In genomic region chr20:48823960-48824497, GRCh38 we compare ENCODE assay signal across 8 cellular contexts. TPM values are rescaled to one million over a fixed set of nuclear protein-coding genes. Genes with fewer than 3 reads are reported as not detected.
DNase-seq lines count a peak whose midpoint lies in the region; ATAC-seq, FAIRE-seq and TF ChIP-seq lines count a peak whose summit lies in the region.

No MANE protein-coding gene starts in this region.

- H3K4me3 Mint-ChIP-seq in dendritic cell treated with granulocyte-macrophage colony-stimulating factor and Interleukin-4, amounts not matched to agents 40 ng/mL and 50 ng/mL, for 4 days: peak overlapping the region; percentile 93

- no peak overlapping the region for H3K4me3 ChIP-seq in WERI-Rb-1 (ENCODE audit: low read depth, low read length)
- peak overlapping the region in 1 of 4 donors; percentile 61 for H3K4me3 ChIP-seq in sigmoid colon
- no peak overlapping the region for H3K4me3 ChIP-seq in pancreas

- ATAC-seq in GM21515 (IDR thresholded peaks at IDR 0.05; ENCODE audit: unreplicated experiment): no peak
- ATAC-seq in pancreas: no peak

- intact Hi-C loops in dendritic cell treated with granulocyte-macrophage colony-stimulating factor and Interleukin-4, amounts not matched to agents 40 ng/mL and 50 ng/mL, for 4 days (cut with micrococcal nuclease): loop anchor here (5.0 to 10.0 kb wide), 2 partner anchors 52 to 169 kb away; no protein-coding TSS in a partner anchor
- intact Hi-C loops in sigmoid colon (cut with DNase I): loop anchor here (10.0 kb wide), 2 partner anchors 81 to 99 kb away; no protein-coding TSS in a partner anchor
- intact Hi-C loops in pancreas (cut with DNase I): no loop called here

- TF ChIP-seq POLR2A in sigmoid colon (IDR thresholded peaks at IDR 0.05): no peak

- peaks cover 0 to 12% (median 5%) of the 10 kb centered on the region in 4 donors for H3K4me1 ChIP-seq in sigmoid colon
- no peaks in the 10 kb centered on the region for H3K4me1 ChIP-seq in pancreas

- H3K9me3 ChIP-seq in WERI-Rb-1 (ENCODE audit: severe bottlenecking) (no peaks in the 10 kb centered on the region), sigmoid colon (no peaks in the 10 kb centered on the region), pancreas (no peaks in the 10 kb centered on the region)

- WGBS in sigmoid colon, 2 donors: 41 to 63% methylated on average over 8 of the region's 8 CpGs
- 61 to 82% methylated on average over 8 of the region's 8 CpGs for WGBS in pancreas, 2 donors

- peaks cover 8% of the 10 kb centered on the region for H3K4me1 Mint-ChIP-seq in dendritic cell treated with granulocyte-macrophage colony-stimulating factor and Interleukin-4, amounts not matched to agents 40 ng/mL and 50 ng/mL, for 4 days (ENCODE audit: low read depth)

- peak; percentile 42 for DNase-seq in ACHN
- DNase-seq in H4 (ENCODE audit: low spot score): peak; percentile 37
- no peak for DNase-seq in WERI-Rb-1
- DNase-seq in sigmoid colon: no peak
- DNase-seq in NCI-H526 (lab: John Stamatoyannopoulos, UW): no peak
- DNase-seq in pancreas: no peak

- H3K27ac Mint-ChIP-seq in dendritic cell treated with granulocyte-macrophage colony-stimulating factor and Interleukin-4, amounts not matched to agents 40 ng/mL and 50 ng/mL, for 4 days: peak overlapping the region; percentile 91

- peak overlapping the region; percentile 74 for H3K27ac ChIP-seq in WERI-Rb-1
- H3K27ac ChIP-seq in sigmoid colon: peak overlapping the region in 3 of 4 donors; percentile 14 to 40 (median 19)
- peak overlapping the region in 1 of 4 donors; percentile 12 for H3K27ac ChIP-seq in pancreas

- no peaks in the 10 kb centered on the region for H3K9me3 Mint-ChIP-seq in dendritic cell treated with granulocyte-macrophage colony-stimulating factor and Interleukin-4, amounts not matched to agents 40 ng/mL and 50 ng/mL, for 4 days

- TF ChIP-seq EP300 in sigmoid colon (IDR thresholded peaks at IDR 0.05): no peak

- peaks cover 64% of the 10 kb centered on the region for H3K36me3 Mint-ChIP-seq in dendritic cell treated with granulocyte-macrophage colony-stimulating factor and Interleukin-4, amounts not matched to agents 40 ng/mL and 50 ng/mL, for 4 days (ENCODE audit: low read depth)

- H3K27me3 ChIP-seq in WERI-Rb-1 (ENCODE audit: insufficient read depth, low read depth, severe bottlenecking): no peaks in the 10 kb centered on the region
- peaks cover 0 to 37% (median 24%) of the 10 kb centered on the region in 3 donors for H3K27me3 ChIP-seq in sigmoid colon
- peaks cover 0 to 2% (median 0%) of the 10 kb centered on the region in 4 donors for H3K27me3 ChIP-seq in pancreas

- no peaks in the 10 kb centered on the region for H3K27me3 Mint-ChIP-seq in dendritic cell treated with granulocyte-macrophage colony-stimulating factor and Interleukin-4, amounts not matched to agents 40 ng/mL and 50 ng/mL, for 4 days

- no peak for FAIRE-seq in pancreas (lab: Jason Lieb, UNC)

- in situ Hi-C loops in ACHN (cut with HindIII; ENCODE audit: low pct_ligation_motif_present, low pct_unique_long_range_greater_than_20kb, low sequenced_read_pairs): no loop called here

- H3K36me3 ChIP-seq in WERI-Rb-1 (peaks cover 9% of the 10 kb centered on the region), sigmoid colon (no peaks in the 10 kb centered on the region), pancreas (no peaks in the 10 kb centered on the region)

- TF ChIP-seq CTCF in WERI-Rb-1 (IDR thresholded peaks at IDR 0.05; ENCODE audit: low read depth, low read length) (no peak), sigmoid colon (IDR thresholded peaks at IDR 0.05) (no peak), pancreas (IDR thresholded peaks at IDR 0.05) (no peak)

RNA-seq across cellular contexts. Expression of gene PREX1, which starts 3.8 kb away (rescaled TPM):
- total RNA-seq in H4 (2014; rRNA removed; shearing (Covaris generic)): 2.8 and 3.1 TPM in 2 replicates
- total RNA-seq in sigmoid colon (10 to 100 TPM; 12.8 to 21.0 (median 17.3) TPM), pancreas (10 to 100 TPM in 1 of 6 donors, 1 to 10 TPM in 5; 1.5 to 13.2 (median 4.6) TPM)
- polyA plus RNA-seq in sigmoid colon (10 to 100 TPM in 1 of 3 donors, 1 to 10 TPM in 2; 5.4 to 22.9 (median 6.7) TPM), pancreas (10 to 100 TPM in 1 of 2 donors, 1 to 10 TPM in 1; 6.9 to 10.9 TPM)

Comparison
In these comparisons a context has a peak if more than half of its experiments do, and no peak if none do; other contexts are left out.
1. DNase-seq: peak in ACHN (single experiment) and H4 (single experiment); none in WERI-Rb-1 (single experiment), sigmoid colon (single experiment), NCI-H526 (0 of 2) and pancreas (0 of 6).
2. intact Hi-C loops: an anchor here in dendritic cell treated with granulocyte-macrophage colony-stimulating factor and Interleukin-4, amounts not matched to agents 40 ng/mL and 50 ng/mL, for 4 days (5.0 to 10.0 kb wide) and sigmoid colon (10.0 kb wide); none called in pancreas.